25 cellular contexts compared by ENCODE assay signal in the genomic region with DNA sequence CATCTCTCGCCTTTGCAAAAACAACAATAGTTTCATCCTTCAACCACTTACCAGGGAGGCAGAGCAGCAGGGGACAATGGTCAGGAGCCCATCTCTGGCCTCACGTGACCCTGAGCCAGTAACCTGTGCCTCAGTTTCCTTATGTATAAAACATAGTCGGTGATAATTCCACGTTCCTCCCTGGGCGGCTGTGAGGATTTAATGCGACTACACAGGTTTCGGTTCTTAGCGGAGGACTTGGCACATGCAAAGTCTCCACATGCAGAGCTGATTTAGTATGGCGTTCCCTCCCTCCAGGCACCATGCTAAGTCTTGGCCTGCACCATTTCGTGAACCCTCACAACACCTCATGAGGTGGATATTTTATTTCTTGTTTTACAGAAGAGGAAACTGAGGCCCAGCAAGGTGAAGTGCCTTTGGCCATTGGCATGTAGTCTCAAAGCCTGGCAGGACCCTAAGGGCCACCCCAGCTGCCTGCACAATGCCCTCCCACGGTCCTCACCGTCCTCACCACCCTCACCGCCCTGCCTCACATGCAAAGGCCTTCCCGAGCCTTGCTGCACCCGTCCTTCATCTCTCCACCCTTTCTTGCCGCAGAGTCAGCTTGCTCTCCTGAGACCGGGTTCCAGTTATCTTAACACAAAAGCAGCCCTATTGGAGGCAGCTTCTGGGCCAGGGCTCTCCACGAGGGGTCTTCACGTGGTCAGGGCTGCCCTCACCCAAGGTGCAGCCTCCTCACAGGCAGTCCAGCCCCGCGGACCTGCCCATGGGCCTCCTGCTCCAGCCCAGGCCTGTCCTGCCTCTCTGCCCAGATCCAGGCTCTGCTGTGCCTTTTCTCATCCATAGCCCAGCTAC.
"Had no signal": no experiment of that assay in that cellular context is flagged by ENCODE, and none has a peak within 500 bp of the region (broad histone marks: within the 10 kb centered on the region; RNA-seq: fewer than 3 reads in every experiment).

No MANE protein-coding gene starts in this region.

- H3K36me3 ChIP-seq: esophagus squamous epithelium, heart right ventricle, lower lobe of right lung, right atrium auricular region, transverse colon, WERI-Rb-1 had no signal

- H3K27ac Mint-ChIP-seq: activated naive CD4-positive, alpha-beta T cell treated with anti-CD3 and anti-CD28 coated beads, Interleukin-2, amount 50 U/mL, for 72 hours; T-helper 17 cell had no signal

- H3K27ac ChIP-seq: epithelial cell of prostate, esophagus squamous epithelium, heart right ventricle, lower lobe of right lung, parathyroid adenoma, right atrium auricular region, testis, transverse colon, WERI-Rb-1 had no signal

- H3K4me1 ChIP-seq: esophagus squamous epithelium, heart right ventricle, lower lobe of right lung, parathyroid adenoma, right atrium auricular region, testis, transverse colon had no signal

- H3K4me1 Mint-ChIP-seq: central memory CD8-positive, alpha-beta T cell had no signal

- H3K4me3 ChIP-seq: esophagus squamous epithelium, heart right ventricle, lower lobe of right lung, right atrium auricular region, testis, transverse colon had no signal

- H3K27me3 ChIP-seq: right atrium auricular region, testis, transverse colon had no signal

- DNase-seq: activated CD4-positive, alpha-beta T cell treated with anti-CD3 and anti-CD28 coated beads for 48 hours; activated CD4-positive, alpha-beta T cell treated with anti-CD3 and anti-CD28 coated beads, Interleukin-2, amount 50 U/mL, for 48 hours; activated naive CD4-positive, alpha-beta T cell; activated T-cell treated with anti-CD3 and anti-CD28 coated beads, Interleukin-2, amount 50 U/mL, for 48 hours; effector CD8-positive, alpha-beta T cell; esophagus squamous epithelium; heart right ventricle; kidney glomerular epithelial cell; lower lobe of right lung; occipital lobe; stimulated activated CD4-positive, alpha-beta T cell treated with anti-CD3 and anti-CD28 coated beads, Interleukin-15, amount 100 ng/mL, for 24 hours; stimulated activated CD4-positive, alpha-beta T cell treated with anti-CD3 and anti-CD28 coated beads, Interleukin-2, amount 100 ng/mL, for 24 hours; stimulated activated naive CD4-positive, alpha-beta T cell treated with Interleukin-2 at 50 U/mL for 16 hours; T-helper 17 cell; T1000; testis; transverse colon; WERI-Rb-1 had no signal

- H3K9me3 Mint-ChIP-seq: activated naive CD4-positive, alpha-beta T cell treated with anti-CD3 and anti-CD28 coated beads, Interleukin-2, amount 50 U/mL, for 72 hours; central memory CD8-positive, alpha-beta T cell had no signal

- H3K36me3 Mint-ChIP-seq: activated naive CD4-positive, alpha-beta T cell treated with anti-CD3 and anti-CD28 coated beads, Interleukin-2, amount 50 U/mL, for 72 hours had no signal

- ATAC-seq: activated CD4-positive, CD25-positive, alpha-beta regulatory T cell treated with anti-CD3 and anti-CD28 coated beads, Interleukin-2, amount 50 U/mL, for 24 hours; activated naive CD4-positive, alpha-beta T cell treated with anti-CD3 and anti-CD28 coated beads, Interleukin-2, amount 50 U/mL, for 72 hours; heart right ventricle; left lobe of liver; lower lobe of right lung; T-helper 17 cell had no signal

- H3K4me3 Mint-ChIP-seq: central memory CD8-positive, alpha-beta T cell; T-helper 17 cell had no signal

- H3K9me3 ChIP-seq: esophagus squamous epithelium, heart right ventricle, lower lobe of right lung, right atrium auricular region, testis, transverse colon had no signal
